Comparison of ENCODE assay signal across 9 cellular contexts in the genomic region with DNA sequence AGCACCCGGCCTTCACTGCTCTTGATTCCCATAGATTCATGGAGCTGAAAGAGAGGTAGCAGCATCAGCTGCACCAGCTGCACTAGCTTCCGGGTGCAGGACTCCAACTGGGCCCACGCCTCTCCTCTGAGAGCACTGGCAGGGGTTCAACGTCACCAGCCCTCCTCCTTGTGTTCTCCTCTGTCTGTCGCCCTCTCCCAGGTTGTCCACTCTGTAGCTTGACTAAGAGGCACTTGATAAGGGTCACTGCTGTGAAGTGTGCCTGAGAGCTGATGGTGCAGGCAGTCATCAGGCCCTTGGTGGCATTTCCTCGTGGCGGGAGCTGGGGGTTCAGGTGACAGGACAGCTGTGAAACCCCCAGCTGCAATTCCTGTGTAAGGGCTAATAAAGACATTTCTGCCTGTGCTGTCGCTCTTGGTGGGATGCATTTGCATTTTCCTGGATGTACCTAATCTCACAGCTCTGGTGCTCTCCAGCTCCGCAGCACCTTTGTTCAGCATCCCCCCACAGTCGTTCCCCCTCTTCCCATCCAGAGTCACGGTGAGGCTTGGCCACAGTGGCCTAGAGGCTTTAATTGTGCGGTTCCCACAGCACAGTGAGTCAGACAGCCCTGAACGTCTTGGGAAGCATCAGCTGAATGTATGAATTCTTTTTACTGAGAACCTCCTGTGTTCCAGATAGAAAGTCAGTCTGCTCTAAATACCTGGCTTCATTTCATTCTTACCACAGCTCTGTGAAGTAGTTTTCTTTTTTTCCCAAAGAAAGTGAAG. TPM values are rescaled to one million over a fixed set of nuclear protein-coding genes. Genes with fewer than 3 reads are reported as not detected.
DNase-seq lines count a peak whose midpoint lies in the region; ATAC-seq, FAIRE-seq and TF ChIP-seq lines count a peak whose summit lies in the region.
"Had no signal": no experiment of that assay in that cellular context is flagged by ENCODE, and none has a peak within 500 bp of the region (broad histone marks: within the 10 kb centered on the region; RNA-seq: fewer than 3 reads in every experiment).

No MANE protein-coding gene starts in this region.

- H3K9me3 ChIP-seq in Peyer's patch = no peaks in the 10 kb centered on the region

- H3K4me1 ChIP-seq in Peyer's patch = peaks cover 0 to 84% (median 22%) of the 10 kb centered on the region in 4 donors

- no peaks in the 10 kb centered on the region for H3K36me3 ChIP-seq in Peyer's patch

- H3K27me3 ChIP-seq in Peyer's patch = no peaks in the 10 kb centered on the region

- no peak for TF ChIP-seq CTCF in Peyer's patch (IDR thresholded peaks at IDR 0.05)

- peak; percentile 83 for FAIRE-seq in H54 (lab: Jason Lieb, UNC)

- no peak for TF ChIP-seq POLR2A in H54 (IDR thresholded peaks at IDR 0.05; ENCODE audit: low read depth, low read length)
- TF ChIP-seq POLR2A in Peyer's patch (IDR thresholded peaks at IDR 0.05) = no peak

- DNase-seq in H54 (ENCODE audit: insufficient read length, low spot score) (peak; percentile 62), Peyer's patch (peak in 2 of 3 donors; percentile 71 to 72), epithelial cell of prostate (ENCODE audit: low read depth, low spot score) (no peak), renal cortical epithelial cell (ENCODE audit: low read depth) (peak; percentile 67), dermis blood vessel endothelial cell (no peak), NK-92 (lab: John Stamatoyannopoulos, UW; ENCODE audit: unreplicated experiment) (no peak)
- DNase-seq in activated T-cell treated with anti-CD3 and anti-CD28 coated beads, Interleukin-2, amount 50 U/mL, for 48 hours = no peak
- DNase-seq: activated CD4-positive, CD25-positive, alpha-beta regulatory T cell had no signal

- H3K27ac ChIP-seq in Peyer's patch (peak overlapping the region in 3 of 4 donors; percentile 23 to 77 (median 63)), epithelial cell of prostate (peak overlapping the region; percentile 15)

- no peak for ATAC-seq in GM21717 (IDR thresholded peaks at IDR 0.05; ENCODE audit: unreplicated experiment)

- no peak overlapping the region for H3K4me3 ChIP-seq in Peyer's patch

RNA-seq across cellular contexts. Expression of a gene that starts 28.5 kb away (rescaled TPM):
- 100 to 1,000 TPM in 2 of 4 donors, 10 to 100 TPM in 2; 41.5 to 157 (median 98.3) TPM for total RNA-seq in Peyer's patch
- 16.1 and 58.8 TPM in 2 replicates for total RNA-seq in renal cortical epithelial cell
- total RNA-seq in dermis blood vessel endothelial cell = 16.7 and 35.7 TPM in 2 replicates

Comparison
In these comparisons a context has a peak if more than half of its experiments do, and no peak if none do; other contexts are left out.
1. DNase-seq: peak in H54 (single experiment), Peyer's patch (2 of 3) and renal cortical epithelial cell (single experiment); none in epithelial cell of prostate (single experiment), dermis blood vessel endothelial cell (single experiment), activated T-cell treated with anti-CD3 and anti-CD28 coated beads, Interleukin-2, amount 50 U/mL, for 48 hours (0 of 2) and NK-92 (single experiment).